ENCODE assay signal across 13 cellular contexts in genomic region chr20:62801284-62802010, GRCh38. TPM values are rescaled to one million over a fixed set of nuclear protein-coding genes. Genes with fewer than 3 reads are reported as not detected.
"Had no signal": no experiment of that assay in that cellular context is flagged by ENCODE, and none has a peak within 500 bp of the region (broad histone marks: within the 10 kb centered on the region; RNA-seq: fewer than 3 reads in every experiment).

No MANE protein-coding gene starts in this region.

- H3K4me3 Mint-ChIP-seq: activated CD4-positive, alpha-beta memory T cell treated with anti-CD3 and anti-CD28 coated beads for 36 hours; activated T-cell treated with anti-CD3 and anti-CD28 coated beads, Interleukin-2, amount 50 U/mL, for 24 hours; central memory CD8-positive, alpha-beta T cell; dendritic cell treated with granulocyte-macrophage colony-stimulating factor and Interleukin-4, amounts not matched to agents 40 ng/mL and 50 ng/mL, for 4 days; effector memory CD8-positive, alpha-beta T cell; T-cell had no signal

- H3K27me3 Mint-ChIP-seq: activated CD4-positive, alpha-beta memory T cell treated with anti-CD3 and anti-CD28 coated beads for 36 hours; activated T-cell treated with anti-CD3 and anti-CD28 coated beads, Interleukin-2, amount 50 U/mL, for 24 hours; central memory CD8-positive, alpha-beta T cell; dendritic cell treated with granulocyte-macrophage colony-stimulating factor and Interleukin-4, amounts not matched to agents 40 ng/mL and 50 ng/mL, for 4 days; effector memory CD8-positive, alpha-beta T cell; T-cell had no signal

- H3K9me3 ChIP-seq: SK-N-SH, suprapubic skin, upper lobe of left lung had no signal

- ATAC-seq: effector memory CD8-positive, alpha-beta T cell; foreskin keratinocyte; stimulated activated naive CD8-positive, alpha-beta T cell treated with anti-CD3 and anti-CD28 coated beads, Interleukin-15, Interleukin-2, amounts not matched to agents 100 U/mL and 50 U/mL, for 24 hours; T-cell had no signal

- H3K27ac ChIP-seq: foreskin keratinocyte, suprapubic skin, upper lobe of left lung, VCaP had no signal

- H3K4me3 ChIP-seq: suprapubic skin, upper lobe of left lung had no signal

- H3K27me3 ChIP-seq: foreskin keratinocyte, suprapubic skin, upper lobe of left lung had no signal

- H3K27ac Mint-ChIP-seq: activated CD4-positive, alpha-beta memory T cell treated with anti-CD3 and anti-CD28 coated beads for 36 hours; activated T-cell treated with anti-CD3 and anti-CD28 coated beads, Interleukin-2, amount 50 U/mL, for 24 hours; effector memory CD8-positive, alpha-beta T cell had no signal

- H3K4me2 ChIP-seq: SK-N-SH had no signal

- H3K9ac ChIP-seq: SK-N-SH had no signal

- DNase-seq: activated CD4-positive, alpha-beta memory T cell treated with anti-CD3 and anti-CD28 coated beads for 36 hours; activated naive CD4-positive, alpha-beta T cell treated with anti-CD3 and anti-CD28 coated beads, Interleukin-2, amount 50 U/mL, for 16 hours; activated T-cell treated with anti-CD3 and anti-CD28 coated beads, Interleukin-2, amount 50 U/mL, for 24 hours; effector memory CD8-positive, alpha-beta T cell; foreskin keratinocyte; SK-N-SH; stimulated activated naive CD8-positive, alpha-beta T cell treated with anti-CD3 and anti-CD28 coated beads, Interleukin-15, Interleukin-2, amounts not matched to agents 100 U/mL and 50 U/mL, for 24 hours; T-cell had no signal

- H3K9me3 Mint-ChIP-seq: activated CD4-positive, alpha-beta memory T cell treated with anti-CD3 and anti-CD28 coated beads for 36 hours; activated T-cell treated with anti-CD3 and anti-CD28 coated beads, Interleukin-2, amount 50 U/mL, for 24 hours; central memory CD8-positive, alpha-beta T cell; dendritic cell treated with granulocyte-macrophage colony-stimulating factor and Interleukin-4, amounts not matched to agents 40 ng/mL and 50 ng/mL, for 4 days; effector memory CD8-positive, alpha-beta T cell; T-cell had no signal

RNA-seq across cellular contexts. Expression of gene COL9A3, which starts 15.4 kb away (rescaled TPM):
- total RNA-seq: activated CD4-positive, alpha-beta memory T cell treated with anti-CD3 and anti-CD28 coated beads for 36 hours had no signal
